16 cellular contexts compared by ENCODE assay signal in the genomic region with DNA sequence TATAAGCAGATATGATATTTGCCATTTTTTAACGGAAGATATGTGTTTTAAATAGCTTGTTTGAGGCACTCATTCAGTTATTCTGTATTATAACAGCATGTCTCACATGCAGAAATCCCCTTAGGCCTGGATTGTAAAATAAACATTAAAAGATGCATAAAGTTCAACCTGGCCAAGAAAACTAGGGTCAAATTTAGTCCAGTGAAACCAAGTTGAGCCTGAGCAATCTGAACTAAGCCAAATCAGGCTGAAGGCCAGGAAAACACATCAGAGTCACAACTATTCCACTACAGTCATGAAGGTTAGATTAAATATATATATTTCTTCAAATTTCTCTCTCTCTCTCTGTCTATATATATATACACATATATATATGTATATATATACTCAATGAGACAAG.
DNase-seq lines count a peak whose midpoint lies in the region; ATAC-seq and TF ChIP-seq lines count a peak whose summit lies in the region.
"Had no signal": no experiment of that assay in that cellular context is flagged by ENCODE, and none has a peak within 500 bp of the region (broad histone marks: within the 10 kb centered on the region; RNA-seq: fewer than 3 reads in every experiment).

No MANE protein-coding gene starts in this region.

- no peaks in the 10 kb centered on the region for H3K27me3 ChIP-seq in brain microvascular endothelial cell (replicated peaks)
- H3K27me3 ChIP-seq in osteoblast (ENCODE audit: insufficient read depth, low read length), result no peaks in the 10 kb centered on the region
- no peaks in the 10 kb centered on the region for H3K27me3 ChIP-seq in endodermal cell (ENCODE audit: control insufficient read depth, insufficient read depth, low read length, poor library complexity, severe bottlenecking)
- H3K27me3 ChIP-seq: BE2C had no signal

- no peak overlapping the region for H3K9ac ChIP-seq in endodermal cell (ENCODE audit: extremely low read depth, low read length, poor library complexity, severe bottlenecking)

- DNase-seq in EH (ENCODE audit: low read depth), result peak; percentile 20
- DNase-seq in brain microvascular endothelial cell, result peak; percentile 8
- peak; percentile 92 for DNase-seq in fibroblast of peridontal ligament (ENCODE audit: extremely low read depth)
- DNase-seq in osteoblast (ENCODE audit: insufficient read length, low spot score, missing footprints), result peak; percentile 4
- no peak for DNase-seq in stimulated activated CD4-positive, alpha-beta T cell treated with anti-CD3 and anti-CD28 coated beads, Interleukin-4, amount 100 ng/mL, for 24 hours
- no peak for DNase-seq in endodermal cell
- no peak for DNase-seq in pons (ENCODE audit: low spot score)
- DNase-seq: BE2C, DMS53, MV-4-11, NCI-H1694 treated with DMSO at 0.1 percent for 48 hours, NCI-H446 treated with DMSO at 0.1 percent for 48 hours, NCI-H526 treated with DMSO at 0.1 percent for 48 hours, OCI-M1 had no signal

- H3K36me3 ChIP-seq in brain microvascular endothelial cell (replicated peaks) (no peaks in the 10 kb centered on the region), osteoblast (ENCODE audit: insufficient read depth, low read length) (no peaks in the 10 kb centered on the region), endodermal cell (ENCODE audit: control insufficient read depth, insufficient read depth, low read length) (no peaks in the 10 kb centered on the region)
- H3K36me3 ChIP-seq: BE2C had no signal

- no peaks in the 10 kb centered on the region for H3K9me3 Mint-ChIP-seq in endodermal cell

- no peaks in the 10 kb centered on the region for H3K9me3 ChIP-seq in osteoblast (ENCODE audit: low read depth, low read length)
- H3K9me3 ChIP-seq in endodermal cell (ENCODE audit: control insufficient read depth, low read length), result no peaks in the 10 kb centered on the region
- H3K9me3 ChIP-seq: BE2C had no signal

- H3K36me3 Mint-ChIP-seq in endodermal cell (ENCODE audit: low read depth), result no peaks in the 10 kb centered on the region
- H3K36me3 Mint-ChIP-seq: IgD-negative memory B cell had no signal

- in situ Hi-C loops in brain microvascular endothelial cell (cut with HindIII; ENCODE audit: low pct_ligation_motif_present, low sequenced_read_pairs), result no loop called here

- H3K27ac Mint-ChIP-seq in endodermal cell, result no peak overlapping the region
- H3K27ac Mint-ChIP-seq: IgD-negative memory B cell had no signal

- H3K4me3 Mint-ChIP-seq in endodermal cell, result no peak overlapping the region
- H3K4me3 Mint-ChIP-seq: IgD-negative memory B cell had no signal

- no peaks in the 10 kb centered on the region for H4K20me1 ChIP-seq in osteoblast (ENCODE audit: insufficient read depth, low read length)

- H3K4me1 ChIP-seq in osteoblast (ENCODE audit: insufficient read depth, low read length) (no peaks in the 10 kb centered on the region), endodermal cell (ENCODE audit: control insufficient read depth, insufficient read depth, low read length) (no peaks in the 10 kb centered on the region)
- H3K4me1 ChIP-seq: BE2C had no signal

- H3K4me2 ChIP-seq in osteoblast (ENCODE audit: insufficient read depth, low read length), result no peak overlapping the region

- H3K27ac ChIP-seq in brain microvascular endothelial cell, result no peak overlapping the region
- H3K27ac ChIP-seq in osteoblast (ENCODE audit: low read depth, low read length), result no peak overlapping the region
- H3K27ac ChIP-seq in endodermal cell (ENCODE audit: low read depth, low read length), result no peak overlapping the region

- no peaks in the 10 kb centered on the region for H3K27me3 Mint-ChIP-seq in endodermal cell (ENCODE audit: insufficient read depth)
- H3K27me3 Mint-ChIP-seq: IgD-negative memory B cell had no signal

- no peak for ATAC-seq in SK-N-SH treated with all-trans-retinoic acid at 6 μM for 48 hours

- H2AFZ ChIP-seq in osteoblast (ENCODE audit: low read length), result no peak overlapping the region

- H3K79me2 ChIP-seq in osteoblast (ENCODE audit: insufficient read depth, low read length), result no peaks in the 10 kb centered on the region

- TF ChIP-seq CTCF in brain microvascular endothelial cell (IDR thresholded peaks at IDR 0.05; ENCODE audit: low read depth, low read length, missing control alignments) (no peak), osteoblast (IDR thresholded peaks at IDR 0.05; ENCODE audit: extremely low read depth, low read depth, low read length) (no peak), endodermal cell (conservative IDR thresholded peaks at IDR 0.05) (no peak)

- H3K4me3 ChIP-seq in brain microvascular endothelial cell (ENCODE audit: low read depth, low read length) (no peak overlapping the region), osteoblast (ENCODE audit: insufficient read depth, low read length) (no peak overlapping the region), endodermal cell (ENCODE audit: low read length) (no peak overlapping the region)

- no peaks in the 10 kb centered on the region for H3K4me1 Mint-ChIP-seq in endodermal cell
- H3K4me1 Mint-ChIP-seq: IgD-negative memory B cell had no signal

- WGBS in endodermal cell (ENCODE audit: insufficient coverage in 1 of 2, insufficient read length in 1 of 2), 2 experiments, result 92 to 100% methylated on average over 1 of the region's 1 CpG

TF ChIP-seq in SK-N-SH treated with all-trans-retinoic acid at 6 μM for 48 hours, 23 proteins besides CTCF, POLR2A, EP300 and RAD21:
- TF ChIP-seq TCF4 (CRISPR knock-in tag; IDR thresholded peaks at IDR 0.05; ENCODE audit: borderline replicate concordance) (no peak), CSRNP3 (CRISPR knock-in tag; IDR thresholded peaks at IDR 0.05) (no peak), ZC3H10 (CRISPR knock-in tag; IDR thresholded peaks at IDR 0.05) (no peak), ZNF565 (CRISPR knock-in tag; conservative IDR thresholded peaks at IDR 0.05; ENCODE audit: low read depth) (no peak), BACH2 (CRISPR knock-in tag; IDR thresholded peaks at IDR 0.05; ENCODE audit: borderline replicate concordance) (no peak), ZFP3 (CRISPR knock-in tag; IDR thresholded peaks at IDR 0.05) (no peak), RARB (CRISPR knock-in tag; IDR thresholded peaks at IDR 0.05) (no peak), ARNTL (CRISPR knock-in tag; IDR thresholded peaks at IDR 0.05; ENCODE audit: borderline replicate concordance, low read depth) (no peak), ZNF8 (CRISPR knock-in tag; IDR thresholded peaks at IDR 0.05) (no peak), ESRRG (CRISPR knock-in tag; IDR thresholded peaks at IDR 0.05) (no peak), PATZ1 (CRISPR knock-in tag; IDR thresholded peaks at IDR 0.05; ENCODE audit: borderline replicate concordance) (no peak), OSR1 (CRISPR knock-in tag; IDR thresholded peaks at IDR 0.05) (no peak)

Comparison
In these comparisons a context has a peak if more than half of its experiments do, and no peak if none do; other contexts are left out.
1. DNase-seq: peak in EH (single experiment), brain microvascular endothelial cell (single experiment), fibroblast of peridontal ligament (single experiment) and osteoblast (single experiment); none in stimulated activated CD4-positive, alpha-beta T cell treated with anti-CD3 and anti-CD28 coated beads, Interleukin-4, amount 100 ng/mL, for 24 hours (single experiment), endodermal cell (single experiment) and pons (single experiment).